16 cellular contexts compared by ENCODE assay signal in the genomic region with DNA sequence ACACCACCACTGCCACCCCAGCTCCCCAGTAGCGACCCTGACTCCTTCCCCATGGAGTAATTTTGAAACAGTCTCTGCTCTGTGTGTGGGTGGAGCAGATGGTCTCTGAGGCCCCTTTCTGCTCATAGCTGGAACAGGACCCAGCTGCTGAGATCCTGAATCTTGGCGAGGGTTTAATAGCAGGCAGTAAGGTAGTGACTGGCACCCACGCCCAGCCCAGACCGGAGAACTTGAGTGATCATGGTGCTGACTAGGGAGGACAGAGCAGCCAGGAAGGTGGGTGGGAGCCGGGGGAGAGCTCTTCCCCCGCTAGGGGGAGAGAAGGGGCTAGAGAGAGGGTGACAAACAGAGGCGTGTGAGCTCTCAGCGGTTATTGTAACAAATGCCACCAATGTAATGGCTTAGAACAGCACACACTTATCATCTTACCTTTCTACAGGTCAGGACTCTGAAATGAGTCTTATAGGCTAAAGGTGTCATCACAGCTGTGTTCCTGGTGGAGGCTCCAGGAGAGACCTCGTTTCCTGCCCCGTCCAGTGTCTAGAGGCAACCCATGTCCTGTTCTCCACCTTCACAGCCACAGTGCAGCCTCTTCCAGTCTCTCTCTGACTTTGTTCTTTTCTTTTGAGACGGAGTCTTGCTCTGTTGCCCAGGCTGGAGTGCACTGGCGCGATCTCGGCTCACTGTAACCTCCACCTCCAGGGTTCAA. TPM values are rescaled to one million over a fixed set of nuclear protein-coding genes. Genes with fewer than 3 reads are reported as not detected.
DNase-seq lines count a peak whose midpoint lies in the region; TF ChIP-seq lines count a peak whose summit lies in the region.
"Had no signal": no experiment of that assay in that cellular context is flagged by ENCODE, and none has a peak within 500 bp of the region (broad histone marks: within the 10 kb centered on the region; RNA-seq: fewer than 3 reads in every experiment).

No MANE protein-coding gene starts in this region.

- no peaks in the 10 kb centered on the region; a peak in 1 of 7 replicates for H3K36me3 Mint-ChIP-seq in H9 (ENCODE audit: insufficient read depth in 1 of 3, low read depth in 3 of 3)
- no peaks in the 10 kb centered on the region for H3K36me3 Mint-ChIP-seq in nephron (ENCODE audit: low read depth)

- H3K27ac Mint-ChIP-seq in H9 = no peak overlapping the region
- peak overlapping the region; percentile 68 to 79 (median 73) for H3K27ac Mint-ChIP-seq in nephron

- H4K5ac ChIP-seq in H9 (ENCODE audit: insufficient read length, low read depth, low read length) = no peak overlapping the region

- H2BK15ac ChIP-seq in H9 (ENCODE audit: low read depth, low read length) = no peak overlapping the region

- H3K4me1 Mint-ChIP-seq in H9 = no peaks in the 10 kb centered on the region
- peaks cover 8% of the 10 kb centered on the region for H3K4me1 Mint-ChIP-seq in nephron

- peak; percentile 47; the same call in 2 of the 3 replicates for TF ChIP-seq CTCF in H9 (conservative IDR thresholded peaks at IDR 0.05)
- TF ChIP-seq CTCF in nephron (IDR thresholded peaks at IDR 0.05; ENCODE audit: unreplicated experiment in 3 of 3) = peak in 1 of 3 experiments; percentile 19

- H4K8ac ChIP-seq in H9 (replicated peaks; ENCODE audit: insufficient read length, low read depth, low read length) = no peak overlapping the region

- H3K4me2 ChIP-seq in H9 (ENCODE audit: insufficient read depth, insufficient read length, low read length) = no peak overlapping the region
- H3K4me2 ChIP-seq: smooth muscle cell had no signal

- no peak overlapping the region for H3K4me3 Mint-ChIP-seq in H9
- H3K4me3 Mint-ChIP-seq in nephron = peak overlapping the region in 1 of 3 experiments; percentile 24

- H4K91ac ChIP-seq in H9 (ENCODE audit: insufficient read length, low read depth, low read length) = no peak overlapping the region

- H3K27me3 ChIP-seq in H9 (ENCODE audit: insufficient read depth, low read length) = no peaks in the 10 kb centered on the region
- H3K27me3 ChIP-seq: Peyer's patch, transverse colon had no signal

- no peak overlapping the region for H2AK5ac ChIP-seq in H9 (ENCODE audit: insufficient read length, low read length)

- no peak overlapping the region for H3K4ac ChIP-seq in H9 (ENCODE audit: low read depth, low read length)

- H3K79me2 ChIP-seq in H9 (ENCODE audit: insufficient read depth, low read length) = no peaks in the 10 kb centered on the region

- H3K23me2 ChIP-seq in H9 (ENCODE audit: insufficient read length, low read depth, low read length, poor library complexity, severe bottlenecking) = no peaks in the 10 kb centered on the region

- no peak overlapping the region for H3K56ac ChIP-seq in H9 (ENCODE audit: insufficient read length, low read depth, low read length)

- no peak overlapping the region for H2BK5ac ChIP-seq in H9 (ENCODE audit: insufficient read length, low read length)

- H3K14ac ChIP-seq in H9 (ENCODE audit: insufficient read depth, low read length) = peak overlapping the region; percentile 27; the same call in 1 of the 2 replicates

- no peak overlapping the region for H3K9ac ChIP-seq in H9 (ENCODE audit: extremely low read depth, insufficient read length, low read length)

- no peak overlapping the region for H3K23ac ChIP-seq in H9 (ENCODE audit: insufficient read length, low read depth, low read length)

- no peak overlapping the region for H2BK120ac ChIP-seq in H9 (ENCODE audit: low read depth, low read length, poor library complexity, severe bottlenecking)

- no peaks in the 10 kb centered on the region for H3K9me3 ChIP-seq in H9 (ENCODE audit: control insufficient read depth, low read depth, low read length)
- H3K9me3 ChIP-seq: Peyer's patch, transverse colon had no signal

- H2AFZ ChIP-seq in H9 (ENCODE audit: low read length) = no peak overlapping the region

- H3K18ac ChIP-seq in H9 (ENCODE audit: insufficient read length, low read depth, low read length) = peak overlapping the region; percentile 30

- no peaks in the 10 kb centered on the region for H3K79me1 ChIP-seq in H9 (ENCODE audit: insufficient read depth, low read depth, low read length, poor library complexity, severe bottlenecking)

- H3K9me3 Mint-ChIP-seq in H9 (peaks cover 6 to 35% of the 10 kb centered on the region in 2 experiments; a peak in 4 of 5 replicates), nephron (no peaks in the 10 kb centered on the region)

- no peak overlapping the region for H3K27ac ChIP-seq in H9 (ENCODE audit: insufficient read length, low read depth, low read length)
- H3K27ac ChIP-seq: Peyer's patch, transverse colon had no signal

- no peaks in the 10 kb centered on the region for H4K20me1 ChIP-seq in H9 (ENCODE audit: control insufficient read depth, insufficient read depth, insufficient read length)

- no peak overlapping the region for H3T11ph ChIP-seq in H9 (ENCODE audit: low read length)

- DNase-seq in NCI-H1694 treated with DMSO at 0.1 percent for 48 hours (lab: John Stamatoyannopoulos, UW) (peak; percentile 41), NCI-H1694 (lab: John Stamatoyannopoulos, UW) (no peak), H9 (peak; percentile 45), NCI-H128 (lab: John Stamatoyannopoulos, UW; ENCODE audit: unreplicated experiment) (no peak), NCI-H1436 treated with DMSO at 0.1 percent for 48 hours (lab: John Stamatoyannopoulos, UW) (no peak)
- DNase-seq: 8988T, Calu3, NCI-H510A, Peyer's patch, T-helper 2 cell, transverse colon had no signal

- no peak overlapping the region for H2BK12ac ChIP-seq in H9 (ENCODE audit: insufficient read length, low read depth, low read length)

- no CpG with 5 or more reads among the region's 14 CpGs for WGBS in H9 (ENCODE audit: extremely low coverage, insufficient read length, low lambda C conversion rate)

- H3K27me3 Mint-ChIP-seq in H9 (ENCODE audit: low read depth) (peaks cover 5% of the 10 kb centered on the region; the same call in 1 of the 2 replicates), nephron (ENCODE audit: low read depth) (no peaks in the 10 kb centered on the region)

- no peaks in the 10 kb centered on the region for H3K4me1 ChIP-seq in H9 (ENCODE audit: insufficient read depth, low read length)
- H3K4me1 ChIP-seq: Peyer's patch, transverse colon had no signal

- no peak overlapping the region for H2BK20ac ChIP-seq in H9 (ENCODE audit: low read depth, low read length, poor library complexity, severe bottlenecking)

RNA-seq across cellular contexts. Expression of gene ACER1, which starts 7.2 kb away (rescaled TPM):
- total RNA-seq in H9 (2021) = not detected in 2 replicates
- total RNA-seq: activated CD8-positive, alpha-beta memory T cell treated with anti-CD3 and anti-CD28 coated beads for 36 hours; Calu3; H4; M059J; smooth muscle cell had no signal

RNA-seq across cellular contexts. Expression of gene CLPP, which starts 20.7 kb away (rescaled TPM):
- total RNA-seq in H9 (2021) = 91.6 and 94.3 TPM in 2 replicates

RNA-seq across cellular contexts. Expression of gene ALKBH7, which starts 31.9 kb away (rescaled TPM):
- 81.6 and 85.7 TPM in 2 replicates for total RNA-seq in H9 (2021)

RNA-seq across cellular contexts. Expression of gene PSPN, which starts 35.1 kb away (rescaled TPM):
- 2.1 and 2.4 TPM in 2 replicates for total RNA-seq in H9 (2021)

RNA-seq across cellular contexts. Expression of gene GTF2F1, which starts 52.3 kb away (rescaled TPM):
- 61.2 and 67.2 TPM in 2 replicates for total RNA-seq in H9 (2021)

Comparison
In these comparisons a context has a peak if more than half of its experiments do, and no peak if none do; other contexts are left out.
1. DNase-seq: peak in NCI-H1694 treated with DMSO at 0.1 percent for 48 hours (single experiment) and H9 (single experiment); none in NCI-H1694 (single experiment), NCI-H128 (single experiment) and NCI-H1436 treated with DMSO at 0.1 percent for 48 hours (single experiment).
2. H3K27ac Mint-ChIP-seq: peak in nephron (3 of 3); none in H9 (0 of 3).